Comparison of ENCODE assay signal across 19 cellular contexts in the genomic region with DNA sequence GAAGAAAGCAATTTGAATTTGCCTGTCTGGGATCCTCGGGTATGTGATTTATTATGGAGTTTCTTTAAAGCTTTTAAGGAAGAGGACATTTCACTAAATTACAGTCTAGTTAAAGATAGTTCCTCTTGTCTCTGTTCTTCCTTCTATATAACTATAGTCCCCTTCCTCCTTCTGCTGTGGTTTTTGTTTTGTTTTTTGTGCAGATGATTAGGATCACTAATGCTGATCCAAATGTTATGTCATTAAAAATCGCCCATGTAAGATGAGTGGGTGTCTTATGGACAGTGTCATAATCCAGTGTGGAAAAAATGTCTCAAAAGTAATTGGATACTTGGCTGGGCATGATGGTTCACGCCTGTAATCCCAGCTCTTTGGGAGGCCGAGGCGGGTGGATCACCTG.
"Had no signal": no experiment of that assay in that cellular context is flagged by ENCODE, and none has a peak within 500 bp of the region (broad histone marks: within the 10 kb centered on the region; RNA-seq: fewer than 3 reads in every experiment).

No MANE protein-coding gene starts in this region.

- H3K4me3 Mint-ChIP-seq: activated CD4-positive, alpha-beta memory T cell treated with anti-CD3 and anti-CD28 coated beads for 36 hours; central memory CD8-positive, alpha-beta T cell; memory B cell; neural crest cell had no signal

- ATAC-seq: gastrocnemius medialis, heart left ventricle had no signal

- DNase-seq: activated CD4-positive, alpha-beta memory T cell treated with anti-CD3 and anti-CD28 coated beads for 36 hours; activated naive CD4-positive, alpha-beta T cell treated with Interleukin-2 at 50 U/mL for 16 hours; activated T-cell treated with anti-CD3 and anti-CD28 coated beads for 4 hours; aorta; brain microvascular endothelial cell; colonic mucosa; erythroblast; gastrocnemius medialis; heart left ventricle; left ventricle myocardium inferior; stimulated activated CD4-positive, alpha-beta T cell treated with anti-CD3 and anti-CD28 coated beads, Interleukin-12 subunit alpha, Interleukin-12 subunit beta, amount 100 ng/mL, for 4 hours; stimulated activated CD4-positive, alpha-beta T cell treated with anti-CD3 and anti-CD28 coated beads, Interleukin-1b, Interleukin-23, amount 100 ng/mL, for 48 hours; stimulated activated CD8-positive, alpha-beta memory T cell treated with anti-CD3 and anti-CD28 coated beads, Interleukin-4, amount 100 ng/mL, for 48 hours; stimulated activated naive CD4-positive, alpha-beta T cell; thyroid gland had no signal

- H3K27me3 Mint-ChIP-seq: activated CD4-positive, alpha-beta memory T cell treated with anti-CD3 and anti-CD28 coated beads for 36 hours; central memory CD8-positive, alpha-beta T cell; memory B cell; progenitor cell of endocrine pancreas had no signal

- H3K9me3 Mint-ChIP-seq: activated CD4-positive, alpha-beta memory T cell treated with anti-CD3 and anti-CD28 coated beads for 36 hours; central memory CD8-positive, alpha-beta T cell; memory B cell; neural crest cell had no signal

- H3K27ac Mint-ChIP-seq: activated CD4-positive, alpha-beta memory T cell treated with anti-CD3 and anti-CD28 coated beads for 36 hours; memory B cell; progenitor cell of endocrine pancreas had no signal

- H3K4me1 Mint-ChIP-seq: central memory CD8-positive, alpha-beta T cell; memory B cell; neural crest cell had no signal
